33 cellular contexts compared by ENCODE assay signal in genomic region chr16:71698491-71698890, GRCh38.
"Had no signal": no experiment of that assay in that cellular context is flagged by ENCODE, and none has a peak within 500 bp of the region (broad histone marks: within the 10 kb centered on the region; RNA-seq: fewer than 3 reads in every experiment).

No MANE protein-coding gene starts in this region.

- H3K27ac ChIP-seq: brain microvascular endothelial cell, coronary artery, dorsolateral prefrontal cortex, esophagus muscularis mucosa, foreskin keratinocyte, gastrocnemius medialis, heart left ventricle had no signal

- ATAC-seq: activated naive CD4-positive, alpha-beta T cell treated with anti-CD3 and anti-CD28 coated beads, Interleukin-2, amount 50 U/mL, for 72 hours; activated T-cell treated with anti-CD3 and anti-CD28 coated beads, Interleukin-2, amount 50 U/mL, for 72 hours; foreskin keratinocyte; gastrocnemius medialis; heart left ventricle; T-helper 17 cell had no signal

- H3K4me1 Mint-ChIP-seq: central memory CD8-positive, alpha-beta T cell had no signal

- H3K9me3 ChIP-seq: esophagus muscularis mucosa, gastrocnemius medialis, heart left ventricle had no signal

- DNase-seq: activated CD4-positive, alpha-beta memory T cell treated with anti-CD3 and anti-CD28 coated beads, Interleukin-2, amount 10 ng/mL, durations not matched to agents 7 days and 5 days; activated CD4-positive, alpha-beta T cell treated with anti-CD3 and anti-CD28 coated beads for 1 hour; activated CD4-positive, alpha-beta T cell treated with anti-CD3 and anti-CD28 coated beads for 4 hours; activated CD4-positive, alpha-beta T cell treated with anti-CD3 and anti-CD28 coated beads, Interleukin-2, amount 10 ng/mL, durations not matched to agents 7 days and 5 days; activated CD4-positive, alpha-beta T cell treated with anti-CD3 and anti-CD28 coated beads, Interleukin-2, amount 50 U/mL, for 4 hours; activated CD8-positive, alpha-beta memory T cell treated with anti-CD3 and anti-CD28 coated beads, Interleukin-2, amount 50 U/mL, for 48 hours; activated gamma-delta T cell; activated naive CD4-positive, alpha-beta T cell; activated naive CD4-positive, alpha-beta T cell treated with anti-CD3 and anti-CD28 coated beads, Interleukin-2, amount 10 ng/mL, durations not matched to agents 7 days and 5 days; activated naive CD8-positive, alpha-beta T cell treated with anti-CD3 and anti-CD28 coated beads, Interleukin-2, amount 10 ng/mL, durations not matched to agents 7 days and 5 days; activated T-cell treated with anti-CD3 and anti-CD28 coated beads for 4 hours; activated T-cell treated with anti-CD3 and anti-CD28 coated beads, Interleukin-2, amount 50 U/mL, for 24 hours; activated T-cell treated with anti-CD3 and anti-CD28 coated beads, Interleukin-2, amount 50 U/mL, for 72 hours; amniotic stem cell; anterior cingulate cortex; brain microvascular endothelial cell; dorsolateral prefrontal cortex; effector memory CD4-positive, alpha-beta T cell; endodermal cell; foreskin keratinocyte; gastrocnemius medialis; glutamatergic neuron; heart left ventricle; T-helper 17 cell; T1000 had no signal

- H3K4me3 Mint-ChIP-seq: activated CD4-positive, alpha-beta memory T cell treated with anti-CD3 and anti-CD28 coated beads, Interleukin-2, amount 10 ng/mL, durations not matched to agents 7 days and 5 days; activated CD4-positive, alpha-beta T cell treated with anti-CD3 and anti-CD28 coated beads, Interleukin-2, amount 10 ng/mL, durations not matched to agents 7 days and 5 days; activated naive CD4-positive, alpha-beta T cell treated with anti-CD3 and anti-CD28 coated beads, Interleukin-2, amount 10 ng/mL, durations not matched to agents 7 days and 5 days; activated naive CD8-positive, alpha-beta T cell treated with anti-CD3 and anti-CD28 coated beads, Interleukin-2, amount 10 ng/mL, durations not matched to agents 7 days and 5 days; activated T-cell treated with anti-CD3 and anti-CD28 coated beads, Interleukin-2, amount 50 U/mL, for 24 hours; activated T-cell treated with anti-CD3 and anti-CD28 coated beads, Interleukin-2, amount 50 U/mL, for 72 hours; central memory CD8-positive, alpha-beta T cell; dendritic cell treated with granulocyte-macrophage colony-stimulating factor and Interleukin-4, amounts not matched to agents 40 ng/mL and 50 ng/mL, for 4 days; endodermal cell; T-helper 17 cell; T-helper 2 cell treated with Interferon-gamma antibody and Interleukin-4, amounts not matched to agents 5 μg/mL and 100 μg/mL, for 36 hours had no signal

- H3K27me3 ChIP-seq: brain microvascular endothelial cell, dorsolateral prefrontal cortex, esophagus muscularis mucosa, foreskin keratinocyte, gastrocnemius medialis, heart left ventricle had no signal

- H3K9me3 Mint-ChIP-seq: activated CD4-positive, alpha-beta memory T cell treated with anti-CD3 and anti-CD28 coated beads, Interleukin-2, amount 10 ng/mL, durations not matched to agents 7 days and 5 days; activated CD4-positive, alpha-beta T cell treated with anti-CD3 and anti-CD28 coated beads, Interleukin-2, amount 10 ng/mL, durations not matched to agents 7 days and 5 days; activated naive CD4-positive, alpha-beta T cell treated with anti-CD3 and anti-CD28 coated beads, Interleukin-2, amount 10 ng/mL, durations not matched to agents 7 days and 5 days; activated naive CD4-positive, alpha-beta T cell treated with anti-CD3 and anti-CD28 coated beads, Interleukin-2, amount 50 U/mL, for 72 hours; activated naive CD8-positive, alpha-beta T cell treated with anti-CD3 and anti-CD28 coated beads, Interleukin-2, amount 10 ng/mL, durations not matched to agents 7 days and 5 days; activated T-cell treated with anti-CD3 and anti-CD28 coated beads, Interleukin-2, amount 50 U/mL, for 24 hours; activated T-cell treated with anti-CD3 and anti-CD28 coated beads, Interleukin-2, amount 50 U/mL, for 72 hours; central memory CD8-positive, alpha-beta T cell; dendritic cell treated with granulocyte-macrophage colony-stimulating factor and Interleukin-4, amounts not matched to agents 40 ng/mL and 50 ng/mL, for 4 days; endodermal cell; T-helper 2 cell treated with Interferon-gamma antibody and Interleukin-4, amounts not matched to agents 5 μg/mL and 100 μg/mL, for 36 hours had no signal

- H3K27me3 Mint-ChIP-seq: activated CD4-positive, alpha-beta memory T cell treated with anti-CD3 and anti-CD28 coated beads, Interleukin-2, amount 10 ng/mL, durations not matched to agents 7 days and 5 days; activated CD4-positive, alpha-beta T cell treated with anti-CD3 and anti-CD28 coated beads, Interleukin-2, amount 10 ng/mL, durations not matched to agents 7 days and 5 days; activated naive CD4-positive, alpha-beta T cell treated with anti-CD3 and anti-CD28 coated beads, Interleukin-2, amount 10 ng/mL, durations not matched to agents 7 days and 5 days; activated naive CD8-positive, alpha-beta T cell treated with anti-CD3 and anti-CD28 coated beads, Interleukin-2, amount 10 ng/mL, durations not matched to agents 7 days and 5 days; activated T-cell treated with anti-CD3 and anti-CD28 coated beads, Interleukin-2, amount 50 U/mL, for 24 hours; central memory CD8-positive, alpha-beta T cell; dendritic cell treated with granulocyte-macrophage colony-stimulating factor and Interleukin-4, amounts not matched to agents 40 ng/mL and 50 ng/mL, for 4 days; T-helper 17 cell had no signal

- H3K36me3 ChIP-seq: gastrocnemius medialis had no signal

- H3K36me3 Mint-ChIP-seq: activated naive CD4-positive, alpha-beta T cell treated with anti-CD3 and anti-CD28 coated beads, Interleukin-2, amount 10 ng/mL, durations not matched to agents 7 days and 5 days; activated naive CD4-positive, alpha-beta T cell treated with anti-CD3 and anti-CD28 coated beads, Interleukin-2, amount 50 U/mL, for 72 hours had no signal

- H3K27ac Mint-ChIP-seq: activated CD4-positive, alpha-beta memory T cell treated with anti-CD3 and anti-CD28 coated beads, Interleukin-2, amount 10 ng/mL, durations not matched to agents 7 days and 5 days; activated CD4-positive, alpha-beta T cell treated with anti-CD3 and anti-CD28 coated beads, Interleukin-2, amount 10 ng/mL, durations not matched to agents 7 days and 5 days; activated naive CD4-positive, alpha-beta T cell treated with anti-CD3 and anti-CD28 coated beads, Interleukin-2, amount 10 ng/mL, durations not matched to agents 7 days and 5 days; activated naive CD8-positive, alpha-beta T cell treated with anti-CD3 and anti-CD28 coated beads, Interleukin-2, amount 10 ng/mL, durations not matched to agents 7 days and 5 days; activated T-cell treated with anti-CD3 and anti-CD28 coated beads, Interleukin-2, amount 50 U/mL, for 24 hours; activated T-cell treated with anti-CD3 and anti-CD28 coated beads, Interleukin-2, amount 50 U/mL, for 72 hours; dendritic cell treated with granulocyte-macrophage colony-stimulating factor and Interleukin-4, amounts not matched to agents 40 ng/mL and 50 ng/mL, for 4 days; endodermal cell; T-helper 17 cell; T-helper 2 cell treated with Interferon-gamma antibody and Interleukin-4, amounts not matched to agents 5 μg/mL and 100 μg/mL, for 36 hours had no signal

- H3K4me1 ChIP-seq: esophagus muscularis mucosa, foreskin keratinocyte, gastrocnemius medialis had no signal

- H3K4me3 ChIP-seq: coronary artery, dorsolateral prefrontal cortex, esophagus muscularis mucosa, gastrocnemius medialis, heart left ventricle had no signal

- FAIRE-seq: astrocyte, bronchial epithelial cell had no signal
